ENCODE assay signal across 16 cellular contexts in the genomic region with DNA sequence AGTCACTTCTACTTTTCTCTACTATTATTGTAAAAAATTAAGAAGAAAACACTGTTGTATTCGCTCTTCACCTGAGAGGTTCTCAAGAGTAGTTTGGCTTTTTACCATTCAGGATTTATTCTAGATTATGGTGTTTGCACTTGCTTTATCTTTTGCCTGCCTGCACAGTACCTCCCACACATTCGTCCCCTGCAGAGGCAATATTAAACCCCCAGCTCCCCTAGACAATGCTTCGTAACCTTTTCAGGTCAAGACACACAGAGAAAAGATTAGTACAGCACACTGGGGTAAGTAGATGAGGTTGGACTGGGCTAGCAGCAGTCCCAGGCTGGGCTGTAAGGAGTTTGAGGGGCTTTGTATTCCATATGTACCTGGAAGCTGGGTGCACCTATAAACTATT.
A peak's percentile ranks its signal among the peaks of the same experiment; 100 is the strongest.
DNase-seq lines count a peak whose midpoint lies in the region; ATAC-seq, FAIRE-seq and TF ChIP-seq lines count a peak whose summit lies in the region.
"Had no signal": no experiment of that assay in that cellular context is flagged by ENCODE, and none has a peak within 500 bp of the region (broad histone marks: within the 10 kb centered on the region; RNA-seq: fewer than 3 reads in every experiment).

No MANE protein-coding gene starts in this region.

- H4K20me1 ChIP-seq in PC-3 (ENCODE audit: low read length): no peaks in the 10 kb centered on the region

- H3K4me1 ChIP-seq in PC-3 (ENCODE audit: insufficient read depth, low read length) (peaks cover 44% of the 10 kb centered on the region), endodermal cell (ENCODE audit: control insufficient read depth, insufficient read depth, low read length) (no peaks in the 10 kb centered on the region), spleen (peaks cover 23 to 99% (median 86%) of the 10 kb centered on the region in 6 donors)

- H3K4me3 ChIP-seq in PC-3 (ENCODE audit: low read length): no peak overlapping the region
- H3K4me3 ChIP-seq in endodermal cell (ENCODE audit: low read length): no peak overlapping the region
- H3K4me3 ChIP-seq in spleen: no peak overlapping the region
- H3K4me3 ChIP-seq: heart left ventricle had no signal

- peaks cover 87% of the 10 kb centered on the region for H3K4me1 Mint-ChIP-seq in activated naive CD4-positive, alpha-beta T cell treated with anti-CD3 and anti-CD28 coated beads, Interleukin-2, amount 10 ng/mL, durations not matched to agents 7 days and 5 days
- H3K4me1 Mint-ChIP-seq in endodermal cell: peaks cover 25% of the 10 kb centered on the region

- H3K36me3 ChIP-seq in PC-3 (ENCODE audit: low read depth, low read length): no peaks in the 10 kb centered on the region
- H3K36me3 ChIP-seq in endodermal cell (ENCODE audit: control insufficient read depth, insufficient read depth, low read length): peaks cover 11% of the 10 kb centered on the region
- peaks cover 0 to 29% (median 0%) of the 10 kb centered on the region in 6 donors for H3K36me3 ChIP-seq in spleen
- H3K36me3 ChIP-seq: brain microvascular endothelial cell had no signal

- no peak overlapping the region for H2AFZ ChIP-seq in PC-3 (ENCODE audit: low read length)
- H2AFZ ChIP-seq: parathyroid adenoma had no signal

- no peak overlapping the region for H3K4me3 Mint-ChIP-seq in activated naive CD4-positive, alpha-beta T cell treated with anti-CD3 and anti-CD28 coated beads, Interleukin-2, amount 10 ng/mL, durations not matched to agents 7 days and 5 days
- no peak overlapping the region for H3K4me3 Mint-ChIP-seq in endodermal cell

- H3K27me3 ChIP-seq in PC-3 (ENCODE audit: low read length) (no peaks in the 10 kb centered on the region), endodermal cell (ENCODE audit: control insufficient read depth, insufficient read depth, low read length, poor library complexity, severe bottlenecking) (no peaks in the 10 kb centered on the region), spleen (replicated peaks in 1 of 7) (no peaks in the 10 kb centered on the region)
- H3K27me3 ChIP-seq: brain microvascular endothelial cell, heart left ventricle had no signal

- intact Hi-C loops in PC-3 (cut with micrococcal nuclease) (loop anchor here (2.0 kb wide), 1 partner anchor 19 kb away; no protein-coding TSS in a partner anchor), spleen (cut with DNase I; ENCODE audit: low total_unique reads) (no loop called here)

- no peak for TF ChIP-seq CTCF in PC-3 (conservative IDR thresholded peaks at IDR 0.05; ENCODE audit: low read depth, low read length)
- no peak for TF ChIP-seq CTCF in endodermal cell (conservative IDR thresholded peaks at IDR 0.05)
- no peak for TF ChIP-seq CTCF in spleen (IDR thresholded peaks at IDR 0.05 in 8 of 11, conservative IDR thresholded peaks at IDR 0.05 in 3 of 11)

- H3K27me3 Mint-ChIP-seq in activated naive CD4-positive, alpha-beta T cell treated with anti-CD3 and anti-CD28 coated beads, Interleukin-2, amount 10 ng/mL, durations not matched to agents 7 days and 5 days: no peaks in the 10 kb centered on the region
- H3K27me3 Mint-ChIP-seq in endodermal cell (ENCODE audit: insufficient read depth): no peaks in the 10 kb centered on the region

- no peak for FAIRE-seq in urothelium cell line (lab: Jason Lieb, UNC)
- FAIRE-seq: islet of Langerhans had no signal

- H3F3A ChIP-seq in PC-3 (ENCODE audit: low read length, unreplicated experiment): no peaks in the 10 kb centered on the region

- BruUV-seq in PC-3 (replicated peaks; lab: Mats Ljungman, UMichigan): no TSS peak

- CTCF ChIA-PET in activated naive CD4-positive, alpha-beta T cell treated with anti-CD3 and anti-CD28 coated beads, Interleukin-2, amount 10 ng/mL, durations not matched to agents 7 days and 5 days (lab: Charles Lee): interaction anchor here (1.4 to 1.6 kb wide), 2 partner anchors 108 to 200 kb away, joined by 3 to 4 read pairs; no protein-coding TSS in a partner anchor
- CTCF ChIA-PET in PC-3 (lab: Charles Lee): no interaction called here

- no peaks in the 10 kb centered on the region for H3K9me3 Mint-ChIP-seq in activated naive CD4-positive, alpha-beta T cell treated with anti-CD3 and anti-CD28 coated beads, Interleukin-2, amount 10 ng/mL, durations not matched to agents 7 days and 5 days
- no peaks in the 10 kb centered on the region for H3K9me3 Mint-ChIP-seq in endodermal cell

- peaks cover 46% of the 10 kb centered on the region for H3K36me3 Mint-ChIP-seq in activated naive CD4-positive, alpha-beta T cell treated with anti-CD3 and anti-CD28 coated beads, Interleukin-2, amount 10 ng/mL, durations not matched to agents 7 days and 5 days
- peaks cover 4% of the 10 kb centered on the region for H3K36me3 Mint-ChIP-seq in endodermal cell (ENCODE audit: low read depth)

- H3K27ac ChIP-seq in PC-3 (ENCODE audit: low read length) (peak overlapping the region; percentile 94), endodermal cell (ENCODE audit: low read depth, low read length) (no peak overlapping the region), spleen (peak overlapping the region in 5 of 8 donors; percentile 5 to 62 (median 14))
- H3K27ac ChIP-seq: parathyroid adenoma had no signal

- no peak overlapping the region; the same call in 1 of the 2 replicates for H3K9ac ChIP-seq in PC-3 (ENCODE audit: low read length)
- no peak overlapping the region for H3K9ac ChIP-seq in endodermal cell (ENCODE audit: extremely low read depth, low read length, poor library complexity, severe bottlenecking)
- H3K9ac ChIP-seq: parathyroid adenoma had no signal

- peak overlapping the region; percentile 85 for H3K27ac Mint-ChIP-seq in activated naive CD4-positive, alpha-beta T cell treated with anti-CD3 and anti-CD28 coated beads, Interleukin-2, amount 10 ng/mL, durations not matched to agents 7 days and 5 days
- H3K27ac Mint-ChIP-seq in endodermal cell: peak overlapping the region; percentile 49

- H3K9me3 ChIP-seq in PC-3 (ENCODE audit: low read length) (no peaks in the 10 kb centered on the region), endodermal cell (ENCODE audit: control insufficient read depth, low read length) (no peaks in the 10 kb centered on the region), spleen (no peaks in the 10 kb centered on the region)
- H3K9me3 ChIP-seq: heart left ventricle had no signal

- DNase-seq in activated naive CD4-positive, alpha-beta T cell treated with anti-CD3 and anti-CD28 coated beads, Interleukin-2, amount 10 ng/mL, durations not matched to agents 7 days and 5 days: no peak
- DNase-seq in activated naive CD4-positive, alpha-beta T cell treated with anti-CD3 and anti-CD28 coated beads, Interleukin-2, amount 50 U/mL, for 16 hours: no peak
- DNase-seq in PC-3: no peak
- no peak for DNase-seq in endodermal cell
- DNase-seq in spleen: no peak
- no peak for DNase-seq in urothelium cell line (ENCODE audit: low spot score)
- DNase-seq in SIG-M5 treated with dmso at 0.1 percent for 504 hours (lab: John Stamatoyannopoulos, UW; ENCODE audit: unreplicated experiment): no peak
- DNase-seq: activated CD4-positive, alpha-beta T cell treated with anti-CD3 and anti-CD28 coated beads for 48 hours; brain microvascular endothelial cell; H7; heart left ventricle; NCI-H2029 treated with DMSO at 0.1 percent for 48 hours; NCI-H526 treated with DMSO at 0.1 percent for 48 hours had no signal

- no peak for ATAC-seq in PC-3
- ATAC-seq in HG02840 (IDR thresholded peaks at IDR 0.05; ENCODE audit: low FRiP score, unreplicated experiment): no peak

- H3K79me2 ChIP-seq in PC-3 (ENCODE audit: low read length): peaks cover 79% of the 10 kb centered on the region

- H3K9me2 ChIP-seq in PC-3 (replicated peaks; ENCODE audit: low read length): no peaks in the 10 kb centered on the region

- peak overlapping the region; percentile 61 for H3K4me2 ChIP-seq in PC-3 (ENCODE audit: low read length)

- POLR2A ChIA-PET in PC-3 (lab: Charles Lee; ENCODE audit: unreplicated experiment): no interaction called here

- no peak for TF ChIP-seq POLR2A in spleen (IDR thresholded peaks at IDR 0.05)

- WGBS in endodermal cell (ENCODE audit: insufficient coverage in 1 of 2, insufficient read length in 1 of 2), 2 experiments: 84 to 100% methylated on average over 2 of the region's 3 CpGs
- 90 to 98% (median 92%) methylated on average over 3 of the region's 3 CpGs for WGBS in spleen, 5 donors
